ENCODE assay signal across 8 cellular contexts in genomic region chr6:107460074-107460631, GRCh38. TPM values are rescaled to one million over a fixed set of nuclear protein-coding genes. Genes with fewer than 3 reads are reported as not detected.
DNase-seq lines count a peak whose midpoint lies in the region; ATAC-seq, FAIRE-seq and TF ChIP-seq lines count a peak whose summit lies in the region.

No MANE protein-coding gene starts in this region.

- H3K9me3 ChIP-seq in MM.1S (replicated peaks; ENCODE audit: insufficient read depth, low read length) = no peaks in the 10 kb centered on the region
- no peaks in the 10 kb centered on the region for H3K9me3 ChIP-seq in K562 (replicated peaks; ENCODE audit: control insufficient read depth, insufficient read depth, low read depth, low read length)
- no peaks in the 10 kb centered on the region for H3K9me3 ChIP-seq in lower lobe of right lung

- H3K9ac ChIP-seq in MM.1S (ENCODE audit: low read length) (peak overlapping the region; percentile 87), K562 (ENCODE audit: insufficient read depth in 1 of 2, low read depth in 2 of 2, low read length in 2 of 2) (peak overlapping the region; percentile 93 to 95)

- POLR2A ChIA-PET in K562 (lab: Yijun Ruan, JAX) = interaction anchor here (0.6 to 3.1 kb wide), 8 partner anchors 9 to 185 kb away, joined by 3 to 18 read pairs (median 5); no protein-coding TSS in a partner anchor

- H3K36me3 ChIP-seq in MM.1S (replicated peaks; ENCODE audit: insufficient read depth, low read length) (no peaks in the 10 kb centered on the region), K562 (ENCODE audit: control insufficient read depth, insufficient read depth, low read length) (0 out of 3 replicates have a peak, but pooled peaks cover 3% of the 10 kb centered on the region), lower lobe of right lung (no peaks in the 10 kb centered on the region)

- H4K20me1 ChIP-seq in MM.1S (ENCODE audit: insufficient read depth, low read length) = no peaks in the 10 kb centered on the region
- H4K20me1 ChIP-seq in K562 (replicated peaks; ENCODE audit: control insufficient read depth, insufficient read depth, low read length) = no peaks in the 10 kb centered on the region

- TF ChIP-seq CTCF in CD14-positive monocyte (IDR thresholded peaks at IDR 0.05) (no peak), MM.1S (IDR thresholded peaks at IDR 0.05; ENCODE audit: low read length) (no peak), K562 (IDR thresholded peaks at IDR 0.05 in 2 of 3, conservative IDR thresholded peaks at IDR 0.05 in 1 of 3; ENCODE audit: insufficient read depth in 2 of 3, low read depth in 1 of 3, low read length in 3 of 3) (no peak), lower lobe of right lung (IDR thresholded peaks at IDR 0.05) (no peak), type B pancreatic cell (conservative IDR thresholded peaks at IDR 0.05) (no peak)

- no peaks in the 10 kb centered on the region for H3K4me1 ChIP-seq in MM.1S (ENCODE audit: low read length)
- H3K4me1 ChIP-seq in K562 (replicated peaks in 1 of 2; ENCODE audit: control insufficient read depth in 2 of 2, insufficient read depth in 2 of 2, low read length in 2 of 2) = peaks cover 5 to 10% of the 10 kb centered on the region in 2 experiments; a peak in 4 of 5 replicates
- peaks cover 18% of the 10 kb centered on the region for H3K4me1 ChIP-seq in lower lobe of right lung

- intact Hi-C loops in CD14-positive monocyte (cut with micrococcal nuclease) (no loop called here), K562 (cut with micrococcal nuclease) (no loop called here), lower lobe of right lung (cut with DNase I) (no loop called here)

- H3K9me2 ChIP-seq in MM.1S (replicated peaks; ENCODE audit: insufficient read depth, low read length) = no peaks in the 10 kb centered on the region

- no TSS peak for BruUV-seq in K562 (replicated peaks; lab: Mats Ljungman, UMichigan)

- TF ChIP-seq RAD21 in K562 (CRISPR knock-in tag; conservative IDR thresholded peaks at IDR 0.05 in 1 of 2, IDR thresholded peaks at IDR 0.05 in 1 of 2) = no peak

- WGBS in K562 (ENCODE audit: insufficient coverage, low coverage, missing lambda C conversion rate) = 40% methylated on average over 17 of the region's 22 CpGs

- in situ Hi-C loops in K562 (cut with MboI) = no loop called here

- DNase-seq in CD14-positive monocyte (ENCODE audit: low spot score) (peak; percentile 46), MM.1S (no peak), K562 (ENCODE audit: extremely low read depth in 1 of 4, low spot score in 3 of 4) (no peak), lower lobe of right lung (no peak), type B pancreatic cell (ENCODE audit: extremely low spot score, unreplicated experiment) (no peak), NCI-H345 treated with DMSO at 0.1 percent for 48 hours (lab: John Stamatoyannopoulos, UW; ENCODE audit: unreplicated experiment) (no peak), GM03348 (ENCODE audit: low spot score) (no peak)

- peaks cover 0 to 3% (median 0%) of the 10 kb centered on the region in 7 donors for H3K9me3 Mint-ChIP-seq in CD14-positive monocyte
- H3K9me3 Mint-ChIP-seq in type B pancreatic cell = no peaks in the 10 kb centered on the region

- H3K27me3 ChIP-seq in MM.1S (replicated peaks; ENCODE audit: insufficient read depth, low read length) (no peaks in the 10 kb centered on the region), K562 (ENCODE audit: control insufficient read depth in 2 of 2, insufficient read depth in 2 of 2, low read length in 2 of 2) (no peaks in the 10 kb centered on the region), lower lobe of right lung (ENCODE audit: low read depth) (no peaks in the 10 kb centered on the region)

- H3K27ac Mint-ChIP-seq in CD14-positive monocyte = peak overlapping the region; percentile 95 to 98 (median 98)
- H3K27ac Mint-ChIP-seq in type B pancreatic cell = peak overlapping the region; percentile 87

- ATAC-seq in K562 = peak; percentile 10; the same call in 2 of the 3 replicates
- peak in 1 of 2 donors; percentile 36 for ATAC-seq in lower lobe of right lung
- no peak for ATAC-seq in HG03521 (IDR thresholded peaks at IDR 0.05; ENCODE audit: unreplicated experiment)

- H3K36me3 Mint-ChIP-seq in CD14-positive monocyte = peaks cover 0 to 1% of the 10 kb centered on the region in 2 donors
- H3K36me3 Mint-ChIP-seq in type B pancreatic cell = no peaks in the 10 kb centered on the region

- H3K27me3 Mint-ChIP-seq in CD14-positive monocyte (ENCODE audit: low read depth in 3 of 3) = no peaks in the 10 kb centered on the region
- no peaks in the 10 kb centered on the region for H3K27me3 Mint-ChIP-seq in type B pancreatic cell

- H3K4me1 Mint-ChIP-seq in CD14-positive monocyte (peaks cover 17% of the 10 kb centered on the region), type B pancreatic cell (ENCODE audit: unreplicated experiment) (peaks cover 8% of the 10 kb centered on the region)

- TF ChIP-seq EP300 in K562 (IDR thresholded peaks at IDR 0.05; ENCODE audit: low read length) = no peak

- no peaks in the 10 kb centered on the region for H3K9me1 ChIP-seq in K562 (ENCODE audit: control insufficient read depth, insufficient read depth, low read length)

- H3K4me2 ChIP-seq in MM.1S (ENCODE audit: low read depth, low read length) (peak overlapping the region; percentile 85), K562 (ENCODE audit: insufficient read depth, low read length) (peak overlapping the region; percentile 90)

- CTCF ChIA-PET in K562 (lab: Yijun Ruan, JAX; ENCODE audit: low intra/inter-chr PET ratio) = interaction anchor here (0.6 kb wide), 1 partner anchor 1125 kb away, joined by 3 read pairs; no protein-coding TSS in a partner anchor

- H3K27ac ChIP-seq in MM.1S (ENCODE audit: low read length) (peak overlapping the region; percentile 62; the same call in 1 of the 2 replicates), K562 (ENCODE audit: extremely low read depth, low read depth, low read length) (peak overlapping the region; percentile 84), lower lobe of right lung (peak overlapping the region; percentile 94)

- peak overlapping the region; percentile 95 to 97 for H3K4me3 Mint-ChIP-seq in CD14-positive monocyte
- peak overlapping the region; percentile 94 for H3K4me3 Mint-ChIP-seq in type B pancreatic cell

- H3K4me3 ChIP-seq in MM.1S (ENCODE audit: low read length) (peak overlapping the region; percentile 96), K562 (peak overlapping the region; percentile 60), lower lobe of right lung (peak overlapping the region; percentile 81)

- no peak for FAIRE-seq in K562 (lab: Jason Lieb, UNC)

- H2AFZ ChIP-seq in MM.1S (ENCODE audit: low read length) (peak overlapping the region; percentile 94), K562 (ENCODE audit: low read depth, low read length) (peak overlapping the region; percentile 98)

- H3K79me2 ChIP-seq in MM.1S (ENCODE audit: low read length) (peaks cover 21% of the 10 kb centered on the region), K562 (ENCODE audit: control insufficient read depth, insufficient read depth, low read length) (peaks cover 28% of the 10 kb centered on the region)

- peaks cover 9% of the 10 kb centered on the region; the same call in 1 of the 2 replicates for H3F3A ChIP-seq in MM.1S (ENCODE audit: insufficient read depth, low read length)

- TF ChIP-seq POLR2A in K562 (conservative IDR thresholded peaks at IDR 0.05) = no peak

RNA-seq across cellular contexts. Expression of gene PDSS2, which starts 0.8 kb away (rescaled TPM):
- 10 to 100 TPM; 13.3 to 13.9 TPM for polyA plus RNA-seq in CD14-positive monocyte
- total RNA-seq in K562 (2011; cell fraction: chromatin; rRNA removed; ENCODE audit: low replicate concordance) = 22.5 and 28.8 TPM in 2 replicates
- total RNA-seq in K562 (2011; cell fraction: nucleolus; rRNA removed) = 22.5 and 23.5 TPM in 2 replicates
- total RNA-seq in K562 (2011; cell fraction: nucleoplasm; rRNA removed) = 37.7 and 47.8 TPM in 2 replicates
- total RNA-seq in K562 (2014; rRNA removed) = 5.8 and 8.3 TPM in 2 replicates
- total RNA-seq in K562 (2014; rRNA removed; fragmentation: Illumina TruSeq; extraction: Trizol) = 10.9 and 11.9 TPM in 2 replicates
- 10.7 and 12.0 TPM in 2 replicates for total RNA-seq in K562 (2015; rRNA removed; fragmentation: Illumina TruSeq; extraction: Trizol)
- 13.0 and 13.8 TPM in 2 replicates for total RNA-seq in K562 (2021)
- polyA plus RNA-seq in K562 (2011; rRNA removed) = 14.8 and 17.6 TPM in 2 replicates
- 14.9 and 16.0 TPM in 2 replicates for polyA plus RNA-seq in K562 (2011; cell fraction: cytosol; rRNA removed)
- 13.6 and 13.7 TPM in 2 replicates for polyA plus RNA-seq in K562 (2011; cell fraction: nucleus; rRNA removed)
- 9.6 and 11.8 TPM in 2 replicates for polyA plus RNA-seq in K562 (2012)
- 9.0 and 11.6 TPM in 2 replicates for polyA plus RNA-seq in K562 (2014; fragmentation: Illumina TruSeq; extraction: Trizol)
- polyA plus RNA-seq in K562 (2014; fragmentation: Nextera tagmentation; extraction: Ambion mirVana) = 10 to 100 TPM; 16.9 to 21.1 TPM
- 9.9 and 11.7 TPM in 2 replicates for polyA plus RNA-seq in K562 (2014; rRNA removed)
- 13.6 and 13.9 TPM in 2 replicates for polyA minus RNA-seq in K562 (2011; rRNA and poly(A)+ RNA removed)
- 8.3 and 10.1 TPM in 2 replicates for polyA minus RNA-seq in K562 (2011; cell fraction: cytosol; rRNA and poly(A)+ RNA removed)
- polyA minus RNA-seq in K562 (2011; cell fraction: nucleus; rRNA and poly(A)+ RNA removed) = 20.5 and 25.9 TPM in 2 replicates
- total RNA-seq in lower lobe of right lung = 14.9 TPM
- 15.2 and 16.1 TPM in 2 replicates for total RNA-seq in type B pancreatic cell (ENCODE audit: low replicate concordance)

RNA-seq across cellular contexts. Expression of gene SOBP, which starts 29.8 kb away (rescaled TPM):
- polyA plus RNA-seq in CD14-positive monocyte (not detected), K562 (2011; rRNA removed) (not detected in 2 replicates), K562 (2014; fragmentation: Illumina TruSeq; extraction: Trizol) (not detected in 2 replicates), K562 (2014; fragmentation: Nextera tagmentation; extraction: Ambion mirVana) (not detected), K562 (2014; rRNA removed) (not detected in 2 replicates)
- not detected in 2 replicates for total RNA-seq in K562 (2011; cell fraction: chromatin; rRNA removed; ENCODE audit: low replicate concordance)
- total RNA-seq in K562 (2011; cell fraction: nucleolus; rRNA removed) = not detected in 2 replicates
- total RNA-seq in K562 (2011; cell fraction: nucleoplasm; rRNA removed) = not detected in 2 replicates
- total RNA-seq in K562 (2014; rRNA removed) (not detected in 2 replicates), K562 (2014; rRNA removed; fragmentation: Illumina TruSeq; extraction: Trizol) (not detected in 2 replicates), K562 (2015; rRNA removed; fragmentation: Illumina TruSeq; extraction: Trizol) (not detected in 2 replicates), K562 (2021) (0.16 TPM in 1 of 2 replicates, not detected in the other), lower lobe of right lung (6.9 TPM), type B pancreatic cell (ENCODE audit: low replicate concordance) (1.8 and 19.4 TPM in 2 replicates)
- polyA plus RNA-seq in K562 (2011; cell fraction: cytosol; rRNA removed) = not detected in 2 replicates
- not detected in 2 replicates for polyA plus RNA-seq in K562 (2011; cell fraction: nucleus; rRNA removed)
- not detected in 2 replicates for polyA plus RNA-seq in K562 (2012)
- not detected in 2 replicates for polyA minus RNA-seq in K562 (2011; rRNA and poly(A)+ RNA removed)
- not detected in 2 replicates for polyA minus RNA-seq in K562 (2011; cell fraction: cytosol; rRNA and poly(A)+ RNA removed)
- polyA minus RNA-seq in K562 (2011; cell fraction: nucleus; rRNA and poly(A)+ RNA removed) = not detected in 2 replicates
